In the genomic region with DNA sequence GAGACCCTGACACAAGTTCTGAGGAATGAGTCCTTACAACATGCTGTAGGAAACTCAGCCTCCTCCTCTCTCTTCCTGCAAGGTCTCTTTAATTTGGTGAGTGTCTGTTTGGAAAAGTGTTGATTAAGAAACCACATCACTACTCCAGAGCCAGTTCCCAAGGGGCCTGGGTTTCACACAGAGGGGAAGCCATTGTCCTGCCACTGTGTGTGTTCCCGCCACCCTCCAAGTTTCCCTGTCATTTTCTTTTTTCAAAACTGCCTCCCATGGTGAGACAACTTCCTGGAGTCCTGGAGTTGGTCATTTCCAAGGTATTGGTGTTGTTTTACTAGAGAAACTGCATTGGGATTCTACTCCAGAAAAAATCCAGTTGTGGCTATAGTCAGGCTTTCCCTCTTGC, we compare ENCODE assay signal across 14 cellular contexts.
DNase-seq lines count a peak whose midpoint lies in the region; TF ChIP-seq lines count a peak whose summit lies in the region.
"Had no signal": no experiment of that assay in that cellular context is flagged by ENCODE, and none has a peak within 500 bp of the region (broad histone marks: within the 10 kb centered on the region; RNA-seq: fewer than 3 reads in every experiment).

No MANE protein-coding gene starts in this region.

- no peak overlapping the region for H3K4me3 Mint-ChIP-seq in Calu3 (ENCODE audit: low read depth, unreplicated experiment)

- no peaks in the 10 kb centered on the region for H3K36me3 Mint-ChIP-seq in Calu3 (ENCODE audit: insufficient read depth, unreplicated experiment)

- no peak overlapping the region for H2BK5ac ChIP-seq in neuronal stem cell (ENCODE audit: low read length)

- H4K91ac ChIP-seq in neuronal stem cell (ENCODE audit: low read depth, low read length, poor library complexity) = no peak overlapping the region

- H3K4me1 Mint-ChIP-seq in Calu3 (ENCODE audit: low read depth, unreplicated experiment) = peaks cover 11% of the 10 kb centered on the region

- no peak overlapping the region for H2BK15ac ChIP-seq in neuronal stem cell (ENCODE audit: low read length)

- no peak overlapping the region for H2AK5ac ChIP-seq in neuronal stem cell (ENCODE audit: low read depth, low read length)

- intact Hi-C loops in Calu3 (cut with micrococcal nuclease; ENCODE audit: unreplicated experiment) = no loop called here

- no CpG with 5 or more reads among the region's 1 CpG for WGBS in neuronal stem cell (ENCODE audit: extremely low coverage in 2 of 2, insufficient read length in 2 of 2, insufficient replicate concordance in 1 of 2), 2 donors

- H2BK120ac ChIP-seq in neuronal stem cell (ENCODE audit: low read depth, low read length) = no peak overlapping the region

- no peak overlapping the region for H3K27ac Mint-ChIP-seq in Calu3 (ENCODE audit: unreplicated experiment)

- H3K4me3 ChIP-seq in HEK293 (ENCODE audit: low read depth, low read length) (no peak overlapping the region), NT2/D1 (ENCODE audit: insufficient read length, low read depth) (no peak overlapping the region), iPS-18a (ENCODE audit: low read length) (no peak overlapping the region), neuronal stem cell (ENCODE audit: low read length in 2 of 2) (no peak overlapping the region)

- CTCF ChIA-PET in HEK293 (lab: Yijun Ruan, JAX) = no interaction called here
- CTCF ChIA-PET in Calu3 (lab: Charles Lee) = no interaction called here

- H3K4me1 ChIP-seq in HEK293 (ENCODE audit: control insufficient read depth, insufficient read depth, low read length) = no peaks in the 10 kb centered on the region
- no peaks in the 10 kb centered on the region for H3K4me1 ChIP-seq in NT2/D1 (ENCODE audit: insufficient read depth, insufficient read length)
- H3K4me1 ChIP-seq in iPS-18a (ENCODE audit: control insufficient read depth, low read depth, low read length) = peaks cover 38% of the 10 kb centered on the region
- peaks cover 7 to 9% of the 10 kb centered on the region in 2 donors for H3K4me1 ChIP-seq in neuronal stem cell (ENCODE audit: control insufficient read depth in 2 of 2, insufficient read depth in 1 of 2, low read depth in 1 of 2, low read length in 2 of 2)

- H3K9ac ChIP-seq in NT2/D1 (ENCODE audit: insufficient read length, low read depth) = no peak overlapping the region
- H3K9ac ChIP-seq in iPS-18a (ENCODE audit: low read length) = peak overlapping the region; percentile 2
- H3K9ac ChIP-seq in neuronal stem cell (ENCODE audit: low read depth, low read length, poor library complexity) = no peak overlapping the region

- peak overlapping the region; percentile 72 for H2AFZ ChIP-seq in neuronal stem cell (ENCODE audit: low read length)

- H3K9me3 Mint-ChIP-seq in Calu3 (ENCODE audit: low read depth, unreplicated experiment) = no peaks in the 10 kb centered on the region

- BruUV-seq in Calu3 (replicated peaks; lab: Mats Ljungman, UMichigan) = no TSS peak

- H3K79me1 ChIP-seq in neuronal stem cell (ENCODE audit: low read depth, low read length) = no peaks in the 10 kb centered on the region

- H3K36me3 ChIP-seq in HEK293 (ENCODE audit: control insufficient read depth in 2 of 2, insufficient read depth in 1 of 2, low read length in 2 of 2) (no peaks in the 10 kb centered on the region), NT2/D1 (ENCODE audit: insufficient read depth, insufficient read length, low read length) (no peaks in the 10 kb centered on the region), iPS-18a (ENCODE audit: control insufficient read depth, low read depth, low read length) (no peaks in the 10 kb centered on the region), neuronal stem cell (replicated peaks in 1 of 2; ENCODE audit: control insufficient read depth in 2 of 2, insufficient read depth in 2 of 2, low read length in 2 of 2) (no peaks in the 10 kb centered on the region)

- DNase-seq in NT2/D1 (ENCODE audit: low read depth, low spot score) (peak; percentile 27), neuronal stem cell (ENCODE audit: low spot score) (no peak), Calu3 (no peak), cerebellar cortex (ENCODE audit: low spot score) (no peak), NCI-H1048 (lab: John Stamatoyannopoulos, UW) (no peak)
- DNase-seq: COR-L47, EL, KG1, NCI-H1694, NCI-H526 treated with DMSO at 0.1 percent for 48 hours, OCI-M1, SHP77 treated with DMSO at 0.1 percent for 48 hours had no signal

- H2BK12ac ChIP-seq in neuronal stem cell (ENCODE audit: low read length) = no peak overlapping the region

- TF ChIP-seq CTCF in HEK293 (tag by site-specific recombination; IDR thresholded peaks at IDR 0.05) (no peak), Calu3 (IDR thresholded peaks at IDR 0.05; ENCODE audit: unreplicated experiment) (no peak)

- no peaks in the 10 kb centered on the region for H3K27me3 ChIP-seq in NT2/D1 (ENCODE audit: insufficient read depth, insufficient read length)
- no peaks in the 10 kb centered on the region for H3K27me3 ChIP-seq in iPS-18a (ENCODE audit: control insufficient read depth, insufficient read depth, low read length)
- H3K27me3 ChIP-seq in neuronal stem cell (ENCODE audit: control insufficient read depth in 3 of 3, insufficient read depth in 3 of 3, low read depth in 1 of 3, low read length in 3 of 3) = no peaks in the 10 kb centered on the region

- no peak overlapping the region for H4K8ac ChIP-seq in neuronal stem cell (ENCODE audit: low read depth, low read length)

- H3K4me2 ChIP-seq in neuronal stem cell (ENCODE audit: insufficient read depth, low read length, poor library complexity, severe bottlenecking) = no peak overlapping the region

- no peak overlapping the region for H3K18ac ChIP-seq in neuronal stem cell (ENCODE audit: low read length)

- H3K27ac ChIP-seq in HEK293 (ENCODE audit: extremely low read depth, low read depth, low read length) (no peak overlapping the region), iPS-18a (ENCODE audit: low read length) (peak overlapping the region; percentile 17), neuronal stem cell (replicated peaks; ENCODE audit: low read length) (no peak overlapping the region)

- H3K4ac ChIP-seq in neuronal stem cell (ENCODE audit: low read length) = no peak overlapping the region

- H3K23ac ChIP-seq in neuronal stem cell (ENCODE audit: low read depth, low read length, poor library complexity) = no peak overlapping the region

- POLR2A ChIA-PET in HEK293 (lab: Yijun Ruan, JAX) = no interaction called here

- H3K27me3 Mint-ChIP-seq in Calu3 (ENCODE audit: unreplicated experiment) = peaks cover 12% of the 10 kb centered on the region

- H3K14ac ChIP-seq in neuronal stem cell (ENCODE audit: low read length) = no peak overlapping the region

- no peaks in the 10 kb centered on the region for H3K9me3 ChIP-seq in HEK293 (ENCODE audit: control insufficient read depth, insufficient read depth, low read depth, low read length)
- H3K9me3 ChIP-seq in NT2/D1 (ENCODE audit: insufficient read depth, low read length) = no peaks in the 10 kb centered on the region
- H3K9me3 ChIP-seq in iPS-18a (ENCODE audit: control insufficient read depth, low read depth, low read length) = no peaks in the 10 kb centered on the region
- no peaks in the 10 kb centered on the region for H3K9me3 ChIP-seq in neuronal stem cell (replicated peaks in 1 of 2; ENCODE audit: control insufficient read depth in 2 of 2, insufficient read depth in 1 of 2, low read depth in 1 of 2, low read length in 2 of 2)

TF ChIP-seq in HEK293, 187 proteins besides CTCF, POLR2A, EP300 and RAD21:
- TF ChIP-seq ZIC2 (tag by site-specific recombination; IDR thresholded peaks at IDR 0.05) = peak; percentile 72
- TF ChIP-seq ZNF776 (tag by site-specific recombination; IDR thresholded peaks at IDR 0.05; ENCODE audit: borderline replicate concordance) = no peak
